Comparison of ENCODE assay signal across 10 cellular contexts in the genomic region with DNA sequence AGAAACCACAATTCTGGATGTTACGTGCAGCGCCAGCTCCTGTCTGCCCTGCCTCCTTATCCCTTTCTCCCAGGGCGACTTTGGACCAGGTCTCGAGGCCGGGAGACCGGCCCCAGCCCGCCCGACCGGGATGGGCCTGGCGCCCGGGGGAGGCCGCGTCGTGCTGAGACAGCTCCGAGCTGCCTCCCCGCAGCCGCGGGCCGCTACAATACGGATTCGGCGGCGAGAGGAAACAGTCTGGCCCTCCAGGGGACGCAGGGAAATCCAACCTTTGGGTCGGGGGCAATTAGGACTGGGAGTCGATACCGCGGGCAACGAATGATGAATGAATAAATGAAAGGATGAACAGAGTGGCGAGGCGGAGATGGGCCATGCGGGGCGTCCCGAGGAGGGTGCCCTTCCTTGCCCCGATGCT. TPM values are rescaled to one million over a fixed set of nuclear protein-coding genes. Genes with fewer than 3 reads are reported as not detected.
DNase-seq lines count a peak whose midpoint lies in the region; ATAC-seq and TF ChIP-seq lines count a peak whose summit lies in the region.
"Had no signal": no experiment of that assay in that cellular context is flagged by ENCODE, and none has a peak within 500 bp of the region (broad histone marks: within the 10 kb centered on the region; RNA-seq: fewer than 3 reads in every experiment).

No MANE protein-coding gene starts in this region.

- peaks cover 32% of the 10 kb centered on the region for H3K36me3 ChIP-seq in BJ (ENCODE audit: control insufficient read depth, insufficient read depth, low read length)
- H3K36me3 ChIP-seq in osteoblast (ENCODE audit: insufficient read depth, low read length), result peaks cover 40% of the 10 kb centered on the region

- peak overlapping the region; percentile 76 for H3K4me2 ChIP-seq in osteoblast (ENCODE audit: insufficient read depth, low read length)

- H2AFZ ChIP-seq in osteoblast (ENCODE audit: low read length), result peak overlapping the region; percentile 51

- POLR2A ChIA-PET in BJ (lab: Charles Lee), result no interaction called here
- POLR2A ChIA-PET in RWPE1 (lab: Yijun Ruan, JAX; ENCODE audit: low non-redundant PET), result interaction anchor here (1.3 kb wide), 1 partner anchor 35 kb away, joined by 6 read pairs; a partner anchor contains a TSS

- H3K27ac ChIP-seq in RWPE1 (peak overlapping the region; percentile 95), osteoblast (ENCODE audit: low read depth, low read length) (no peak overlapping the region)
- H3K27ac ChIP-seq: pancreas had no signal

- H3K27me3 ChIP-seq in BJ (ENCODE audit: control insufficient read depth, insufficient read depth, low read length), result no peaks in the 10 kb centered on the region
- H3K27me3 ChIP-seq in osteoblast (ENCODE audit: insufficient read depth, low read length), result no peaks in the 10 kb centered on the region

- DNase-seq in BJ (ENCODE audit: low read depth), result no peak
- no peak for DNase-seq in RWPE1 (ENCODE audit: low spot score)
- no peak for DNase-seq in fibroblast of villous mesenchyme (ENCODE audit: low read depth)
- peak; percentile 90 for DNase-seq in osteoblast (ENCODE audit: insufficient read length, low spot score, missing footprints)
- no peak for DNase-seq in hypothalamus (lab: John Stamatoyannopoulos, UW)
- DNase-seq: NK-92 treated with Interleukin-12 subunit alpha and Interleukin-12 subunit beta, amount 100 ng/mL, for 24 hours had no signal

- H3K9me3 ChIP-seq in osteoblast (ENCODE audit: low read depth, low read length), result no peaks in the 10 kb centered on the region
- H3K9me3 ChIP-seq: pancreas had no signal

- no peaks in the 10 kb centered on the region for H3K79me2 ChIP-seq in osteoblast (ENCODE audit: insufficient read depth, low read length)

- H4K20me1 ChIP-seq in osteoblast (ENCODE audit: insufficient read depth, low read length), result peaks cover 46% of the 10 kb centered on the region

- H3K4me3 ChIP-seq in BJ (ENCODE audit: low read depth, low read length), result peak overlapping the region; percentile 13; the same call in 1 of the 2 replicates
- peak overlapping the region; percentile 43 for H3K4me3 ChIP-seq in fibroblast of villous mesenchyme (ENCODE audit: low read depth, low read length)
- H3K4me3 ChIP-seq in osteoblast (ENCODE audit: insufficient read depth, low read length), result peak overlapping the region; percentile 63

- CTCF ChIA-PET in BJ (lab: Yijun Ruan, JAX), result interaction anchor here (1.6 kb wide), 1 partner anchor 30 kb away, joined by 4 read pairs; no protein-coding TSS in a partner anchor
- CTCF ChIA-PET in RWPE1 (lab: Yijun Ruan, JAX), result interaction anchor here (1.1 kb wide), 1 partner anchor 30 kb away, joined by 3 read pairs; no protein-coding TSS in a partner anchor

- TF ChIP-seq CTCF in BJ (IDR thresholded peaks at IDR 0.05; ENCODE audit: insufficient read depth, low read depth, low read length) (no peak), RWPE1 (conservative IDR thresholded peaks at IDR 0.05; ENCODE audit: low read depth) (no peak), fibroblast of villous mesenchyme (IDR thresholded peaks at IDR 0.05; ENCODE audit: insufficient read depth, low read depth, low read length) (no peak), osteoblast (IDR thresholded peaks at IDR 0.05; ENCODE audit: extremely low read depth, low read depth, low read length) (no peak)

- no peak for ATAC-seq in activated CD4-positive, CD25-positive, alpha-beta regulatory T cell treated with anti-CD3 and anti-CD28 coated beads, Interleukin-2, amount 50 U/mL, for 24 hours
- ATAC-seq in HG03039 (IDR thresholded peaks at IDR 0.05; ENCODE audit: unreplicated experiment), result no peak
- ATAC-seq in HG02623 (IDR thresholded peaks at IDR 0.05; ENCODE audit: unreplicated experiment), result no peak

- peaks cover 3% of the 10 kb centered on the region for H3K4me1 ChIP-seq in osteoblast (ENCODE audit: insufficient read depth, low read length)
- H3K4me1 ChIP-seq: pancreas had no signal

RNA-seq across cellular contexts. Expression of a gene that starts 0.5 kb away (rescaled TPM):
- polyA plus RNA-seq in BJ (2011; rRNA removed), result 0.17 and 0.21 TPM in 2 replicates
- 0.21 TPM in 1 of 2 replicates, not detected in the other for polyA minus RNA-seq in BJ (2011; rRNA and poly(A)+ RNA removed)
- total RNA-seq in fibroblast of villous mesenchyme, result under 0.01 and 0.43 TPM in 2 replicates
- not detected in 2 replicates for total RNA-seq in osteoblast

RNA-seq across cellular contexts. Expression of a gene that starts 33.9 kb away (rescaled TPM):
- polyA plus RNA-seq in BJ (2011; rRNA removed), result 2,101 and 2,533 TPM in 2 replicates
- polyA minus RNA-seq in BJ (2011; rRNA and poly(A)+ RNA removed), result 1,760 and 2,530 TPM in 2 replicates
- total RNA-seq in fibroblast of villous mesenchyme, result 1,898 and 2,239 TPM in 2 replicates
- total RNA-seq in osteoblast, result 1,919 and 2,299 TPM in 2 replicates

Comparison
In these comparisons a context has a peak if more than half of its experiments do, and no peak if none do; other contexts are left out.
1. H3K4me3 ChIP-seq: peak in every context shown above with its lines; median percentile 63 in osteoblast; 43 in fibroblast of villous mesenchyme; 13 in BJ.